Comparison of ENCODE assay signal across 8 cellular contexts in the genomic region with DNA sequence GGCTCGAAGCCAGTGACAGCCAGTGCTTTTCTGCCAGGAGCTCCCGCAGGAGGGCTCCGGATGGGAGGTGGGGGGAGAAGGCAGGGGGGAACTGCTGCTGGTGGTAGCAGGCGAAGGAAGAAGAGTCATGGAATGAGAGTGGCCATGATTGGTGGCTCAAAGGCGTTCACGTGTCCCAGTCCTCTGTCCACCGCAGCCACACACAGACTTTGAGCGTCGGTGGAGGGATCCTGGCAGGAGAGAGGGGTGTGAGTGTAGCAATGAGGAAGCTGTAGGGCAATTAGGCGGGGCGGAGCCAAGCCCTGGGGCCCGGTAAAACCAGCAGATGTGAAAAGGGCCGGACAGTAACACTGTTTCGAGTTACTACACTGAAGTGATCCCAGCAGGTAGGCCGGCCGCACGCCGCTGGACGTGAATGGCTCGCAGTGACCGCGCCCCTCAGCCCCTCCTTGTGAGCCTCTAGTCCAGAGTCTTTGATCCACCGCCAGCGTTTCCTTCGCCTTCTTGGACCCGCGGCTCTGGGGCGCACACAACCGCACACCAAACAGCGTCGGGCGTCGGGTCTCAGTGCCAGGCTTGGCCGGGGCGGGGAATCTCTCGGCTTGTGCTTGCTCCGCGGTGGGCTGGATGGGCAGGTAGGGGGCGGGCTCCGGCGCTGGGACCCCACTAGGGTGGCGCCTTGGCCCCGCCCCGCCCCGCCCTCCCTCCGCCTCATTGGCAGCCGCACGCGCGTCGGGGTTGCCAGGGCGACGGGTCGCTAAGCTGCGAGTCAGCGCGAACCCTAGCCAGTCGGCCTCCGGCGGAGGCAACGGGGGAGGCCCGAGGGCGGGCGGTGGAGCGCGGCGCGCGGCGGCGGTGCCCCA. TPM values are rescaled to one million over a fixed set of nuclear protein-coding genes. Genes with fewer than 3 reads are reported as not detected.
DNase-seq lines count a peak whose midpoint lies in the region; ATAC-seq and TF ChIP-seq lines count a peak whose summit lies in the region.

A gene (plus strand): TSS at position 788 of the 863 bp plus-strand sequence. CDS start 250 bp downstream, outside the sequence.

- H3K27ac ChIP-seq in CD4-positive, CD25-positive, alpha-beta regulatory T cell (ENCODE audit: insufficient read depth, low read length, poor library complexity, severe bottlenecking) = no peak within 1 kb of the TSS
- H3K27ac ChIP-seq in HUES64 (ENCODE audit: low read depth, low read length) (no peak within 1 kb of the TSS), ectodermal cell (ENCODE audit: insufficient read depth, low read depth, low read length, poor library complexity, severe bottlenecking) (no peak within 1 kb of the TSS), upper lobe of right lung (no peak within 1 kb of the TSS)

- 2% methylated on average over 71 of the region's 71 CpGs for WGBS in HUES64
- WGBS in ectodermal cell, 2 experiments = 1 to 2% methylated on average over 71 of the region's 71 CpGs

- no peak for ATAC-seq in CD4-positive, CD25-positive, alpha-beta regulatory T cell (ENCODE audit: low read depth in 2 of 2)
- ATAC-seq in upper lobe of right lung (peak; percentile 41), HG03460 (IDR thresholded peaks at IDR 0.05; ENCODE audit: unreplicated experiment) (no peak)

- peaks cover 5% of the 10 kb centered on the region for H3K27me3 ChIP-seq in CD4-positive, CD25-positive, alpha-beta regulatory T cell (ENCODE audit: control insufficient read depth, insufficient read depth, low read length)
- peaks cover 57% of the 10 kb centered on the region for H3K27me3 ChIP-seq in HUES64 (ENCODE audit: insufficient read depth, low read length)
- peaks cover 40% of the 10 kb centered on the region for H3K27me3 ChIP-seq in ectodermal cell (ENCODE audit: control insufficient read depth, insufficient read depth, low read length, poor library complexity, severe bottlenecking)
- peaks cover 48% of the 10 kb centered on the region for H3K27me3 ChIP-seq in upper lobe of right lung

- H3K36me3 Mint-ChIP-seq in CD4-positive, CD25-positive, alpha-beta regulatory T cell = no peaks in the 10 kb centered on the region
- no peaks in the 10 kb centered on the region for H3K36me3 Mint-ChIP-seq in neural crest cell (ENCODE audit: low read depth)

- no peaks in the 10 kb centered on the region for H3K36me3 ChIP-seq in CD4-positive, CD25-positive, alpha-beta regulatory T cell (ENCODE audit: control insufficient read depth, insufficient read depth, low read length)
- H3K36me3 ChIP-seq in HUES64 (ENCODE audit: insufficient read depth, low read length) = no peaks in the 10 kb centered on the region
- H3K36me3 ChIP-seq in ectodermal cell (ENCODE audit: control insufficient read depth, insufficient read depth, low read length) = no peaks in the 10 kb centered on the region
- no peaks in the 10 kb centered on the region for H3K36me3 ChIP-seq in upper lobe of right lung

- TF ChIP-seq CTCF in neural crest cell (conservative IDR thresholded peaks at IDR 0.05) (no peak), upper lobe of right lung (IDR thresholded peaks at IDR 0.05) (no peak)

- DNase-seq in CD4-positive, CD25-positive, alpha-beta regulatory T cell = peak in 1 of 3 donors; percentile 18
- peak; percentile 38 to 49 for DNase-seq in SW 1271 (lab: John Stamatoyannopoulos, UW)
- peak; percentile 49 for DNase-seq in neural crest cell (ENCODE audit: low read depth, low spot score)
- DNase-seq in upper lobe of right lung = peak; percentile 71
- DNase-seq in foreskin melanocyte = no peak

- H3K9ac ChIP-seq in HUES64 (ENCODE audit: low read depth, low read length) = no peak within 1 kb of the TSS

- peaks cover 0 to 14% (median 1%) of the 10 kb centered on the region in 4 donors for H3K4me1 Mint-ChIP-seq in CD4-positive, CD25-positive, alpha-beta regulatory T cell
- H3K4me1 Mint-ChIP-seq in neural crest cell = peaks cover 63% of the 10 kb centered on the region

- peaks cover 0 to 2% (median 0%) of the 10 kb centered on the region in 7 donors for H3K9me3 Mint-ChIP-seq in CD4-positive, CD25-positive, alpha-beta regulatory T cell
- H3K9me3 Mint-ChIP-seq in neural crest cell = no peaks in the 10 kb centered on the region

- intact Hi-C loops in upper lobe of right lung (cut with DNase I) = no loop called here

- H3K27me3 Mint-ChIP-seq in CD4-positive, CD25-positive, alpha-beta regulatory T cell = peaks cover 48% of the 10 kb centered on the region
- H3K27me3 Mint-ChIP-seq in neural crest cell (ENCODE audit: low read depth) = peaks cover 37% of the 10 kb centered on the region

- H3K27ac Mint-ChIP-seq in CD4-positive, CD25-positive, alpha-beta regulatory T cell = no peak within 1 kb of the TSS
- H3K27ac Mint-ChIP-seq in neural crest cell (ENCODE audit: unreplicated experiment) = no peak within 1 kb of the TSS

- peak within 1 kb of the TSS in 3 of 4 donors; percentile 33 to 81 (median 74) for H3K4me3 Mint-ChIP-seq in CD4-positive, CD25-positive, alpha-beta regulatory T cell
- peak within 1 kb of the TSS; percentile 84 for H3K4me3 Mint-ChIP-seq in neural crest cell

- peaks cover 10% of the 10 kb centered on the region for H3K4me1 ChIP-seq in CD4-positive, CD25-positive, alpha-beta regulatory T cell (ENCODE audit: control insufficient read depth, insufficient read depth, low read length, poor library complexity, severe bottlenecking)
- H3K4me1 ChIP-seq in HUES64 (ENCODE audit: insufficient read depth, low read length) (peaks cover 18% of the 10 kb centered on the region), ectodermal cell (ENCODE audit: control insufficient read depth, insufficient read depth, low read length) (peaks cover 45% of the 10 kb centered on the region), upper lobe of right lung (peaks cover 18% of the 10 kb centered on the region)

- no peaks in the 10 kb centered on the region for H3K9me3 ChIP-seq in CD4-positive, CD25-positive, alpha-beta regulatory T cell (ENCODE audit: control insufficient read depth in 2 of 2, low read length in 2 of 2)
- H3K9me3 ChIP-seq in HUES64 (ENCODE audit: insufficient read depth, low read depth, low read length) (no peaks in the 10 kb centered on the region), ectodermal cell (ENCODE audit: control insufficient read depth, low read length) (no peaks in the 10 kb centered on the region), upper lobe of right lung (no peaks in the 10 kb centered on the region)

- H3K4me3 ChIP-seq in CD4-positive, CD25-positive, alpha-beta regulatory T cell (ENCODE audit: low read depth, low read length) = no peak within 1 kb of the TSS
- H3K4me3 ChIP-seq in HUES64 (ENCODE audit: low read length) (peak within 1 kb of the TSS; percentile 58), ectodermal cell (ENCODE audit: insufficient read depth, low read depth, low read length) (peak within 1 kb of the TSS; percentile 38), upper lobe of right lung (peak within 1 kb of the TSS; percentile 28)

RNA-seq across cellular contexts. Expression of the gene that starts here (rescaled TPM):
- total RNA-seq in CD4-positive, CD25-positive, alpha-beta regulatory T cell = not detected
- not detected for polyA plus RNA-seq in CD4-positive, CD25-positive, alpha-beta regulatory T cell
- polyA plus RNA-seq in HUES64 (2013, experiment 1 of 2) = 1.1 TPM
- 1.8 TPM for polyA plus RNA-seq in HUES64 (2013, experiment 2 of 2)
- polyA plus RNA-seq in ectodermal cell (2013, experiment 1 of 4) = 0.87 TPM
- polyA plus RNA-seq in ectodermal cell (2013, experiment 2 of 4) = 0.92 TPM
- polyA plus RNA-seq in ectodermal cell (2013, experiment 3 of 4) = 1.5 TPM
- 1.4 TPM for polyA plus RNA-seq in ectodermal cell (2013, experiment 4 of 4)
- total RNA-seq in neural crest cell (2.8 and 2.9 TPM in 2 replicates), upper lobe of right lung (0.29 TPM)

Comparison
In these comparisons a context has a peak if more than half of its experiments do, and no peak if none do; other contexts are left out.
1. Peak in DNase-seq, ATAC-seq and H3K4me3 ChIP-seq in upper lobe of right lung; RNA of the gene not detected or under 1 TPM.